ENCODE assay signal across 1 cellular context in genomic region chr17:17943281-17943984, GRCh38.
TF ChIP-seq lines count a peak whose summit lies in the region.

No MANE protein-coding gene starts in this region.

TF ChIP-seq in WTC11, 78 proteins besides CTCF, POLR2A, EP300 and RAD21 (continued from another document):
- TF ChIP-seq STAT6 (CRISPR knock-in tag; conservative IDR thresholded peaks at IDR 0.05; ENCODE audit: low read depth) (no peak), IRF2 (CRISPR knock-in tag; IDR thresholded peaks at IDR 0.05; ENCODE audit: borderline replicate concordance, low read depth) (no peak)
TF ChIP-seq in WTC11: peak in this region for 0.
